26 cellular contexts compared by ENCODE assay signal in genomic region chr18:23324056-23324811, GRCh38.
"Had no signal": no experiment of that assay in that cellular context is flagged by ENCODE, and none has a peak within 500 bp of the region (broad histone marks: within the 10 kb centered on the region; RNA-seq: fewer than 3 reads in every experiment).

No MANE protein-coding gene starts in this region.

- H3K27me3 ChIP-seq: body of pancreas, gastrocnemius medialis, heart right ventricle had no signal

- H3K9me3 Mint-ChIP-seq: central memory CD8-positive, alpha-beta T cell; memory B cell; type B pancreatic cell had no signal

- H3K36me3 ChIP-seq: gastrocnemius medialis, heart right ventricle, prostate gland had no signal

- H3K4me1 Mint-ChIP-seq: central memory CD8-positive, alpha-beta T cell; nephron had no signal

- H3K27ac ChIP-seq: body of pancreas, gastrocnemius medialis, heart right ventricle, prostate gland had no signal

- H3K4me1 ChIP-seq: body of pancreas, gastrocnemius medialis, heart right ventricle, prostate gland had no signal

- H3K9me3 ChIP-seq: body of pancreas, gastrocnemius medialis, mucosa of descending colon, prostate gland had no signal

- H3K4me3 ChIP-seq: body of pancreas, gastrocnemius medialis, heart right ventricle, mucosa of descending colon, prostate gland, smooth muscle cell had no signal

- H3K27me3 Mint-ChIP-seq: central memory CD8-positive, alpha-beta T cell; memory B cell; type B pancreatic cell had no signal

- DNase-seq: activated CD4-positive, alpha-beta T cell treated with anti-CD3 and anti-CD28 coated beads, Interleukin-2, amount 10 ng/mL, durations not matched to agents 24 days and 14 days; activated CD4-positive, CD25-positive, alpha-beta regulatory T cell; activated CD8-positive, alpha-beta memory T cell treated with anti-CD3 and anti-CD28 coated beads, Interleukin-2, amount 50 U/mL, for 4 hours; activated CD8-positive, alpha-beta T cell treated with anti-CD3 and anti-CD28 coated beads, Interleukin-2, amount 10 ng/mL, durations not matched to agents 7 days and 5 days; activated effector memory CD4-positive, alpha-beta T cell treated with anti-CD3 and anti-CD28 coated beads, Interleukin-2, amount 50 U/mL, for 16 hours; activated T-cell treated with anti-CD3 and anti-CD28 coated beads, Interleukin-2, amount 50 U/mL, for 48 hours; amniotic stem cell; body of pancreas; effector memory CD4-positive, alpha-beta T cell; gastrocnemius medialis; heart right ventricle; islet precursor cell; mucosa of descending colon; right cardiac atrium; stimulated activated CD4-positive, alpha-beta T cell treated with anti-CD3 and anti-CD28 coated beads, Interleukin-4, amount 100 ng/mL, for 4 hours; stimulated activated CD8-positive, alpha-beta memory T cell treated with anti-CD3 and anti-CD28 coated beads, Interleukin-4, amount 100 ng/mL, for 48 hours; stimulated activated naive CD8-positive, alpha-beta T cell treated with anti-CD3 and anti-CD28 coated beads, Interleukin-15, Interleukin-2, amounts not matched to agents 100 U/mL and 50 U/mL, for 24 hours; SW 1271 had no signal

- H3K4me3 Mint-ChIP-seq: activated CD4-positive, alpha-beta T cell treated with anti-CD3 and anti-CD28 coated beads, Interleukin-2, amount 10 ng/mL, durations not matched to agents 24 days and 14 days; activated CD8-positive, alpha-beta T cell treated with anti-CD3 and anti-CD28 coated beads, Interleukin-2, amount 10 ng/mL, durations not matched to agents 7 days and 5 days; central memory CD8-positive, alpha-beta T cell; memory B cell; nephron; type B pancreatic cell had no signal

- H3K27ac Mint-ChIP-seq: activated CD4-positive, alpha-beta T cell treated with anti-CD3 and anti-CD28 coated beads, Interleukin-2, amount 10 ng/mL, durations not matched to agents 24 days and 14 days; activated CD8-positive, alpha-beta T cell treated with anti-CD3 and anti-CD28 coated beads, Interleukin-2, amount 10 ng/mL, durations not matched to agents 7 days and 5 days; memory B cell; nephron; type B pancreatic cell had no signal

- ATAC-seq: activated CD8-positive, alpha-beta T cell treated with anti-CD3 and anti-CD28 coated beads, Interleukin-2, amount 10 ng/mL, durations not matched to agents 7 days and 5 days; activated naive CD4-positive, alpha-beta T cell treated with anti-CD3 and anti-CD28 coated beads, Interleukin-2, amount 50 U/mL, for 72 hours; body of pancreas; gastrocnemius medialis; heart right ventricle; left lobe of liver; mucosa of descending colon; right cardiac atrium; stimulated activated naive CD8-positive, alpha-beta T cell treated with anti-CD3 and anti-CD28 coated beads, Interleukin-15, Interleukin-2, amounts not matched to agents 100 U/mL and 50 U/mL, for 24 hours had no signal
